Comparison of ENCODE assay signal across 1 cellular context in genomic region chr4:21009956-21010355, GRCh38.
TF ChIP-seq lines count a peak whose summit lies in the region.

No MANE protein-coding gene starts in this region.

TF ChIP-seq in GM23338, 12 proteins besides CTCF, POLR2A, EP300 and RAD21 (continued from another document):
- no peak for TF ChIP-seq ETS1 (IDR thresholded peaks at IDR 0.05)
- TF ChIP-seq STAT1 (IDR thresholded peaks at IDR 0.05; ENCODE audit: unreplicated experiment), result no peak
- TF ChIP-seq ZNF331 (CRISPR knock-in tag; IDR thresholded peaks at IDR 0.05; ENCODE audit: low read depth), result no peak
